ENCODE assay signal across 2 cellular contexts in genomic region chrX:103615781-103616180, GRCh38.
TF ChIP-seq lines count a peak whose summit lies in the region.

No MANE protein-coding gene starts in this region.

TF ChIP-seq in GM23338, 12 proteins besides CTCF, POLR2A, EP300 and RAD21:
- TF ChIP-seq, protein P1, sequence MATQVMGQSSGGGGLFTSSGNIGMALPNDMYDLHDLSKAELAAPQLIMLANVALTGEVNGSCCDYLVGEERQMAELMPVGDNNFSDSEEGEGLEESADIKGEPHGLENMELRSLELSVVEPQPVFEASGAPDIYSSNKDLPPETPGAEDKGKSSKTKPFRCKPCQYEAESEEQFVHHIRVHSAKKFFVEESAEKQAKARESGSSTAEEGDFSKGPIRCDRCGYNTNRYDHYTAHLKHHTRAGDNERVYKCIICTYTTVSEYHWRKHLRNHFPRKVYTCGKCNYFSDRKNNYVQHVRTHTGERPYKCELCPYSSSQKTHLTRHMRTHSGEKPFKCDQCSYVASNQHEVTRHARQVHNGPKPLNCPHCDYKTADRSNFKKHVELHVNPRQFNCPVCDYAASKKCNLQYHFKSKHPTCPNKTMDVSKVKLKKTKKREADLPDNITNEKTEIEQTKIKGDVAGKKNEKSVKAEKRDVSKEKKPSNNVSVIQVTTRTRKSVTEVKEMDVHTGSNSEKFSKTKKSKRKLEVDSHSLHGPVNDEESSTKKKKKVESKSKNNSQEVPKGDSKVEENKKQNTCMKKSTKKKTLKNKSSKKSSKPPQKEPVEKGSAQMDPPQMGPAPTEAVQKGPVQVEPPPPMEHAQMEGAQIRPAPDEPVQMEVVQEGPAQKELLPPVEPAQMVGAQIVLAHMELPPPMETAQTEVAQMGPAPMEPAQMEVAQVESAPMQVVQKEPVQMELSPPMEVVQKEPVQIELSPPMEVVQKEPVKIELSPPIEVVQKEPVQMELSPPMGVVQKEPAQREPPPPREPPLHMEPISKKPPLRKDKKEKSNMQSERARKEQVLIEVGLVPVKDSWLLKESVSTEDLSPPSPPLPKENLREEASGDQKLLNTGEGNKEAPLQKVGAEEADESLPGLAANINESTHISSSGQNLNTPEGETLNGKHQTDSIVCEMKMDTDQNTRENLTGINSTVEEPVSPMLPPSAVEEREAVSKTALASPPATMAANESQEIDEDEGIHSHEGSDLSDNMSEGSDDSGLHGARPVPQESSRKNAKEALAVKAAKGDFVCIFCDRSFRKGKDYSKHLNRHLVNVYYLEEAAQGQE (IDR thresholded peaks at IDR 0.05; ENCODE audit: unreplicated experiment): no peak
- TF ChIP-seq ZNF331 (CRISPR knock-in tag; IDR thresholded peaks at IDR 0.05; ENCODE audit: low read depth) (no peak), STAT1 (IDR thresholded peaks at IDR 0.05; ENCODE audit: unreplicated experiment) (no peak), POLR2AphosphoS5 (IDR thresholded peaks at IDR 0.05; ENCODE audit: low read depth) (no peak), EZH2 (IDR thresholded peaks at IDR 0.05; ENCODE audit: low read depth, unreplicated experiment) (no peak), NANOG (IDR thresholded peaks at IDR 0.05; ENCODE audit: borderline replicate concordance) (no peak), ZNF462 (CRISPR knock-in tag; IDR thresholded peaks at IDR 0.05) (no peak), ZNF114 (CRISPR knock-in tag; IDR thresholded peaks at IDR 0.05) (no peak), CREB1 (CRISPR knock-in tag; IDR thresholded peaks at IDR 0.05; ENCODE audit: low read depth) (no peak), EZH2phosphoT487 (IDR thresholded peaks at IDR 0.05; ENCODE audit: unreplicated experiment) (no peak)
- TF ChIP-seq, protein P2, sequence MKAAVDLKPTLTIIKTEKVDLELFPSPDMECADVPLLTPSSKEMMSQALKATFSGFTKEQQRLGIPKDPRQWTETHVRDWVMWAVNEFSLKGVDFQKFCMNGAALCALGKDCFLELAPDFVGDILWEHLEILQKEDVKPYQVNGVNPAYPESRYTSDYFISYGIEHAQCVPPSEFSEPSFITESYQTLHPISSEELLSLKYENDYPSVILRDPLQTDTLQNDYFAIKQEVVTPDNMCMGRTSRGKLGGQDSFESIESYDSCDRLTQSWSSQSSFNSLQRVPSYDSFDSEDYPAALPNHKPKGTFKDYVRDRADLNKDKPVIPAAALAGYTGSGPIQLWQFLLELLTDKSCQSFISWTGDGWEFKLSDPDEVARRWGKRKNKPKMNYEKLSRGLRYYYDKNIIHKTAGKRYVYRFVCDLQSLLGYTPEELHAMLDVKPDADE (IDR thresholded peaks at IDR 0.05): no peak

TF ChIP-seq in endothelial cell of umbilical vein, 7 proteins besides CTCF, POLR2A, EP300 and RAD21:
- TF ChIP-seq, protein P3, sequence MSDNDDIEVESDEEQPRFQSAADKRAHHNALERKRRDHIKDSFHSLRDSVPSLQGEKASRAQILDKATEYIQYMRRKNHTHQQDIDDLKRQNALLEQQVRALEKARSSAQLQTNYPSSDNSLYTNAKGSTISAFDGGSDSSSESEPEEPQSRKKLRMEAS (IDR thresholded peaks at IDR 0.05; ENCODE audit: insufficient read depth, insufficient read length): no peak
- TF ChIP-seq MYC (IDR thresholded peaks at IDR 0.05; ENCODE audit: low read depth, low read length) (no peak), FOS (IDR thresholded peaks at IDR 0.05; ENCODE audit: borderline replicate concordance, insufficient read depth, low read length) (no peak), JUN (IDR thresholded peaks at IDR 0.05; ENCODE audit: borderline replicate concordance, insufficient read depth, insufficient read length, low read depth) (no peak), POLR2AphosphoS5 (IDR thresholded peaks at IDR 0.05; ENCODE audit: insufficient read depth, low read depth, low read length) (no peak), EZH2 (IDR thresholded peaks at IDR 0.05; ENCODE audit: borderline replicate concordance, low read depth, low read length, severe bottlenecking) (no peak), GATA2 (IDR thresholded peaks at IDR 0.05; ENCODE audit: insufficient read depth, insufficient read length, low read depth, low read length) (no peak)
TF ChIP-seq in endothelial cell of umbilical vein: peak in this region for 0.
